ENCODE assay signal across 8 cellular contexts in the genomic region with DNA sequence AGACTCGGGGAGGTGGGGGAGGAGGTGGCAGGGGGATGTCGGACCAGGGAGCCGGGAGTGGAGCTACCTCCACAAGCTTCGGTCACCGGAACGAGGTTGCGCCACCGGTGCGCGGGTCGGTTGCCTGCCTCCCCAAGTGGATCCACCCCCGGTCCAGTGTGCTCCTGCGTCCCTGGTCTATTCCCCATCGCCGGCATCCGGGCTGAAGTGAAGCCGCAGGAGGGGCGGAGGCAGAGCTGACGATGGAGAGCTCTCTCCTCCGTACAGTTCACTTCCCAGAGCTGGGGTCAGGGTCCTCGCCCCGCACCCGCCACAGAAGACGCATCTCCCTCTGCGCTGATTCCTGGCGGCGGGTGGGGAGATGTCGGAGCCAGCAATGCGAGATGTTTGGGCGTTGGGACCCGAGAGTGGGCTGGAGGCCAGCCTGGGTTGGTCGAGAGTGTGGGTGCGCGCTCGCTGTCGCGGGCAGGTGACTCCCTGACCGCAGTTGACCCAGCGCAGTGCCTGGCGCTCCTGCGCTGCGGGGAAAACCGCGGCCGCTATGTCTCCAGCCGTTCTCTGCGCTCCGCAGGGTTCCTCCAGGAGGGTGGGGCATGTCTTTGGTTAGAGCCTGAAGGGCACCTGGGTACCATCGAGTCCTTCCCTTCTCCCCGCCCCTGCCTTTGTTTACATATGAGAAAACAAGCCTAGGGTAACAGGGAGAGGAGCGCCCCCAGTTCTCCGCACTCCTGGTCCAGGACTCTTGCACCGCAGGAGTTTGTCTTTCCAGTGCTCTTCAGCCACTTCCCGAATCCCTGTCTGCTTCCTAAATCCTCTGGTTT. TPM values are rescaled to one million over a fixed set of nuclear protein-coding genes. Genes with fewer than 3 reads are reported as not detected.
A peak's percentile ranks its signal among the peaks of the same experiment; 100 is the strongest.
DNase-seq lines count a peak whose midpoint lies in the region; ATAC-seq, FAIRE-seq and TF ChIP-seq lines count a peak whose summit lies in the region.

No MANE protein-coding gene starts in this region.

- H3K9me3 Mint-ChIP-seq in activated B cell treated with CpG ODN at 0.5 μM for 24 hours: no peaks in the 10 kb centered on the region

- no peak overlapping the region for H2BK12ac ChIP-seq in trophoblast cell (ENCODE audit: low read length)

- ATAC-seq in activated B cell treated with CpG ODN at 0.5 μM for 24 hours (ENCODE audit: low read depth): no peak

- H3K9ac ChIP-seq in trophoblast cell (ENCODE audit: low read length): no peak overlapping the region

- H3K23ac ChIP-seq in trophoblast cell (ENCODE audit: low read length): no peak overlapping the region

- H2BK5ac ChIP-seq in trophoblast cell (ENCODE audit: low read depth, low read length, poor library complexity): no peak overlapping the region

- no peaks in the 10 kb centered on the region for H3K36me3 ChIP-seq in trophoblast cell (ENCODE audit: control insufficient read depth in 1 of 2, insufficient read depth in 2 of 2, low read length in 2 of 2)

- peaks cover 2% of the 10 kb centered on the region for H3K9me3 ChIP-seq in trophoblast cell (ENCODE audit: insufficient read depth, low read depth, low read length)

- no peak overlapping the region for H3K27ac ChIP-seq in trophoblast cell (ENCODE audit: low read depth, low read length)

- CTCF ChIA-PET in activated B cell treated with CpG ODN at 0.5 μM for 24 hours (lab: Charles Lee): no interaction called here

- POLR2A ChIA-PET in activated B cell treated with CpG ODN at 0.5 μM for 24 hours (lab: Charles Lee): no interaction called here

- H4K12ac ChIP-seq in trophoblast cell (ENCODE audit: low read depth, low read length): no peak overlapping the region

- peak overlapping the region; percentile 96 for H3K4me2 ChIP-seq in trophoblast cell (ENCODE audit: low read length)

- peaks cover 19% of the 10 kb centered on the region for H3K4me1 Mint-ChIP-seq in activated B cell treated with CpG ODN at 0.5 μM for 24 hours

- peak overlapping the region; percentile 24 for H3K4me3 Mint-ChIP-seq in activated B cell treated with CpG ODN at 0.5 μM for 24 hours

- DNase-seq in NCI-H1105 treated with DMSO at 0.1 percent for 48 hours (lab: John Stamatoyannopoulos, UW): peak; percentile 42
- no peak for DNase-seq in NCI-H1105 (lab: John Stamatoyannopoulos, UW)
- no peak for DNase-seq in activated B cell treated with CpG ODN at 0.5 μM for 24 hours
- DNase-seq in fibroblast of the aortic adventitia (ENCODE audit: low read depth): no peak
- no peak for DNase-seq in trophoblast cell
- no peak for DNase-seq in D341Med (ENCODE audit: low spot score)
- no peak for DNase-seq in SHP77 (lab: John Stamatoyannopoulos, UW)
- DNase-seq in D721Med (ENCODE audit: insufficient read length, low spot score): no peak

- H4K91ac ChIP-seq in trophoblast cell (ENCODE audit: low read depth, low read length): no peak overlapping the region

- H3K14ac ChIP-seq in trophoblast cell (ENCODE audit: low read length): no peak overlapping the region

- H3K4me1 ChIP-seq in trophoblast cell (ENCODE audit: control insufficient read depth in 1 of 2, insufficient read depth in 2 of 2, low read length in 2 of 2): peaks cover 13 to 15% of the 10 kb centered on the region in 2 experiments

- H2AFZ ChIP-seq in trophoblast cell (ENCODE audit: insufficient read depth, low read length, poor library complexity): no peak overlapping the region

- H3K18ac ChIP-seq in trophoblast cell (ENCODE audit: low read length): no peak overlapping the region

- no peak for FAIRE-seq in D721Med (lab: Jason Lieb, UNC)

- peak overlapping the region; percentile 28 for H3K4me3 ChIP-seq in fibroblast of the aortic adventitia (ENCODE audit: low read depth, low read length)
- no peak overlapping the region for H3K4me3 ChIP-seq in trophoblast cell (ENCODE audit: low read depth, low read length)

- intact Hi-C loops in activated B cell treated with CpG ODN at 0.5 μM for 24 hours (cut with micrococcal nuclease): no loop called here

- H3K79me2 ChIP-seq in trophoblast cell (ENCODE audit: control insufficient read depth, insufficient read depth, low read length, poor library complexity): no peaks in the 10 kb centered on the region

- H3K27me3 Mint-ChIP-seq in activated B cell treated with CpG ODN at 0.5 μM for 24 hours: peaks cover 48% of the 10 kb centered on the region

- no peak overlapping the region for H3K4ac ChIP-seq in trophoblast cell (ENCODE audit: low read depth, low read length)

- no CpG with 5 or more reads among the region's 54 CpGs for WGBS in trophoblast cell (ENCODE audit: extremely low coverage, insufficient coverage, insufficient read length)

- peaks cover 2% of the 10 kb centered on the region for H3K79me1 ChIP-seq in trophoblast cell (ENCODE audit: low read length)

- H3K27ac Mint-ChIP-seq in activated B cell treated with CpG ODN at 0.5 μM for 24 hours: no peak overlapping the region

- no peak overlapping the region for H4K8ac ChIP-seq in trophoblast cell (ENCODE audit: low read depth, low read length)

- peaks cover 32% of the 10 kb centered on the region for H3K27me3 ChIP-seq in trophoblast cell (ENCODE audit: insufficient read depth, low read length)

- no peaks in the 10 kb centered on the region for H3K36me3 Mint-ChIP-seq in activated B cell treated with CpG ODN at 0.5 μM for 24 hours (ENCODE audit: low read depth)

- no peak overlapping the region for H2AK5ac ChIP-seq in trophoblast cell (ENCODE audit: low read length)

- no peak overlapping the region for H2BK120ac ChIP-seq in trophoblast cell (ENCODE audit: insufficient read depth, low read length, poor library complexity)

- TF ChIP-seq CTCF in activated B cell treated with CpG ODN at 0.5 μM for 24 hours (IDR thresholded peaks at IDR 0.05): no peak
- no peak for TF ChIP-seq CTCF in fibroblast of the aortic adventitia (IDR thresholded peaks at IDR 0.05; ENCODE audit: insufficient read depth, low read length)
- no peak for TF ChIP-seq CTCF in D721Med (IDR thresholded peaks at IDR 0.05; ENCODE audit: insufficient read depth, missing control alignments)

RNA-seq across cellular contexts. Expression of a gene that starts 1.7 kb away (rescaled TPM):
- not detected in 2 replicates for total RNA-seq in activated B cell treated with CpG ODN at 0.5 μM for 24 hours
- total RNA-seq in fibroblast of the aortic adventitia (ENCODE audit: low replicate concordance): 3.2 and 6.3 TPM in 2 replicates
- 11.5 and 12.2 TPM in 2 replicates for polyA plus RNA-seq in trophoblast cell (2013)
